Comparison of ENCODE assay signal across 11 cellular contexts in genomic region chr22:40709752-40710413, GRCh38. TPM values are rescaled to one million over a fixed set of nuclear protein-coding genes. Genes with fewer than 3 reads are reported as not detected.
DNase-seq lines count a peak whose midpoint lies in the region; ATAC-seq and TF ChIP-seq lines count a peak whose summit lies in the region.
"Had no signal": no experiment of that assay in that cellular context is flagged by ENCODE, and none has a peak within 500 bp of the region (broad histone marks: within the 10 kb centered on the region; RNA-seq: fewer than 3 reads in every experiment).

No MANE protein-coding gene starts in this region.

- H3K4me3 ChIP-seq in liver (ENCODE audit: low read depth in 1 of 3, low read length in 3 of 3), result no peak overlapping the region
- H3K4me3 ChIP-seq in aorta (ENCODE audit: low read length in 2 of 2), result no peak overlapping the region
- H3K4me3 ChIP-seq in MM.1S (ENCODE audit: low read length), result no peak overlapping the region
- H3K4me3 ChIP-seq: BLaER1 had no signal

- intact Hi-C loops in aorta (cut with DNase I), result no loop called here

- peak; percentile 74 for ATAC-seq in aorta (ENCODE audit: low FRiP score)

- H3K79me2 ChIP-seq in MM.1S (ENCODE audit: low read length), result no peaks in the 10 kb centered on the region

- no peaks in the 10 kb centered on the region for H3K27me3 Mint-ChIP-seq in activated naive CD8-positive, alpha-beta T cell
- no peaks in the 10 kb centered on the region for H3K27me3 Mint-ChIP-seq in activated naive CD8-positive, alpha-beta T cell treated with anti-CD3 and anti-CD28 coated beads for 36 hours

- WGBS in liver, result 68% methylated on average over 6 of the region's 6 CpGs
- 13 to 20% methylated on average over 6 of the region's 6 CpGs for WGBS in aorta, 2 donors

- H3K4me1 Mint-ChIP-seq in activated naive CD8-positive, alpha-beta T cell (ENCODE audit: low read depth), result peaks cover 19% of the 10 kb centered on the region
- H3K4me1 Mint-ChIP-seq in activated naive CD8-positive, alpha-beta T cell treated with anti-CD3 and anti-CD28 coated beads for 36 hours, result peaks cover 15% of the 10 kb centered on the region

- DNase-seq in activated naive CD8-positive, alpha-beta T cell treated with anti-CD3 and anti-CD28 coated beads for 36 hours, result no peak
- DNase-seq in aorta (peak; percentile 55 to 65), cerebellar nuclear complex (lab: John Stamatoyannopoulos, UW) (no peak), GM10248 (ENCODE audit: extremely low spot score) (no peak), MM.1S (no peak)
- DNase-seq: stimulated activated CD4-positive, alpha-beta T cell treated with anti-CD3 and anti-CD28 coated beads, Interleukin-15, amount 100 ng/mL, for 24 hours had no signal

- H3K4me3 Mint-ChIP-seq in activated naive CD8-positive, alpha-beta T cell, result no peak overlapping the region
- no peak overlapping the region for H3K4me3 Mint-ChIP-seq in activated naive CD8-positive, alpha-beta T cell treated with anti-CD3 and anti-CD28 coated beads for 36 hours

- H3K4me1 ChIP-seq in liver (ENCODE audit: control insufficient read depth in 4 of 4, insufficient read depth in 4 of 4, low read length in 3 of 4), result no peaks in the 10 kb centered on the region
- no peaks in the 10 kb centered on the region for H3K4me1 ChIP-seq in aorta (ENCODE audit: control insufficient read depth in 1 of 2, insufficient read depth in 2 of 2, low read length in 2 of 2)
- H3K4me1 ChIP-seq in MM.1S (ENCODE audit: low read length), result no peaks in the 10 kb centered on the region

- H2AFZ ChIP-seq in MM.1S (ENCODE audit: low read length), result no peak overlapping the region

- CTCF ChIA-PET in GM10248 (lab: Yijun Ruan, JAX), result interaction anchor here (0.6 to 2.4 kb wide), 8 partner anchors 9 to 273 kb away, joined by 3 to 8 read pairs (median 3); no protein-coding TSS in a partner anchor

- TF ChIP-seq CTCF in liver (IDR thresholded peaks at IDR 0.05; ENCODE audit: low read depth, low read length, missing input control) (no peak), GM10248 (IDR thresholded peaks at IDR 0.05; ENCODE audit: control extremely low read depth, extremely low read depth, low read depth, missing control alignments) (no peak), MM.1S (IDR thresholded peaks at IDR 0.05; ENCODE audit: low read length) (no peak)

- H3K27me3 ChIP-seq in liver (ENCODE audit: control insufficient read depth in 4 of 4, insufficient read depth in 4 of 4, low read length in 3 of 4) (no peaks in the 10 kb centered on the region), aorta (ENCODE audit: control insufficient read depth in 1 of 2, insufficient read depth in 2 of 2, low read length in 1 of 2) (no peaks in the 10 kb centered on the region), MM.1S (replicated peaks; ENCODE audit: insufficient read depth, low read length) (no peaks in the 10 kb centered on the region)
- H3K27me3 ChIP-seq: BLaER1 had no signal

- peak overlapping the region; percentile 41 for H3K27ac ChIP-seq in cingulate gyrus (ENCODE audit: low read depth, low read length)
- peak overlapping the region; percentile 1 to 34 for H3K27ac ChIP-seq in liver (ENCODE audit: low read depth in 1 of 2, low read length in 2 of 2)
- no peak overlapping the region for H3K27ac ChIP-seq in aorta (ENCODE audit: low read depth in 1 of 2, low read length in 2 of 2)
- H3K27ac ChIP-seq in MM.1S (ENCODE audit: low read length), result no peak overlapping the region
- H3K27ac ChIP-seq: BLaER1, VCaP had no signal

- POLR2A ChIA-PET in GM10248 (lab: Yijun Ruan, JAX), result no interaction called here

- H3K36me3 ChIP-seq in liver (ENCODE audit: control insufficient read depth in 4 of 4, insufficient read depth in 3 of 4, low read depth in 1 of 4, low read length in 3 of 4) (no peaks in the 10 kb centered on the region), aorta (ENCODE audit: control insufficient read depth in 1 of 2, insufficient read depth in 2 of 2, low read length in 1 of 2) (no peaks in the 10 kb centered on the region), MM.1S (replicated peaks; ENCODE audit: insufficient read depth, low read length) (no peaks in the 10 kb centered on the region)
- H3K36me3 ChIP-seq: BLaER1 had no signal

- H3K27ac Mint-ChIP-seq in activated naive CD8-positive, alpha-beta T cell, result peak overlapping the region; percentile 23
- no peak overlapping the region for H3K27ac Mint-ChIP-seq in activated naive CD8-positive, alpha-beta T cell treated with anti-CD3 and anti-CD28 coated beads for 36 hours

- TF ChIP-seq RAD21 in liver (IDR thresholded peaks at IDR 0.05), result no peak

- H3K9me3 Mint-ChIP-seq in activated naive CD8-positive, alpha-beta T cell (ENCODE audit: low read depth), result no peaks in the 10 kb centered on the region
- H3K9me3 Mint-ChIP-seq in activated naive CD8-positive, alpha-beta T cell treated with anti-CD3 and anti-CD28 coated beads for 36 hours, result no peaks in the 10 kb centered on the region

- H3K9ac ChIP-seq in liver (ENCODE audit: low read depth in 1 of 2, low read length in 2 of 2) (no peak overlapping the region), MM.1S (ENCODE audit: low read length) (no peak overlapping the region)
- H3K9ac ChIP-seq: BLaER1 had no signal

- H3K9me2 ChIP-seq in MM.1S (replicated peaks; ENCODE audit: insufficient read depth, low read length), result no peaks in the 10 kb centered on the region

- H3F3A ChIP-seq in MM.1S (ENCODE audit: insufficient read depth, low read length), result no peaks in the 10 kb centered on the region

- no peaks in the 10 kb centered on the region for H4K20me1 ChIP-seq in MM.1S (ENCODE audit: insufficient read depth, low read length)
- H4K20me1 ChIP-seq: BLaER1 had no signal

- H3K9me3 ChIP-seq in liver (ENCODE audit: control insufficient read depth in 4 of 4, low read length in 3 of 4) (peaks cover 0 to 1% (median 0%) of the 10 kb centered on the region in 4 donors), aorta (ENCODE audit: control insufficient read depth, low read length) (no peaks in the 10 kb centered on the region), MM.1S (replicated peaks; ENCODE audit: insufficient read depth, low read length) (no peaks in the 10 kb centered on the region)

- no peak overlapping the region for H3K4me2 ChIP-seq in MM.1S (ENCODE audit: low read depth, low read length)
- H3K4me2 ChIP-seq: BLaER1 had no signal

- H3K36me3 Mint-ChIP-seq in activated naive CD8-positive, alpha-beta T cell, result peaks cover 3% of the 10 kb centered on the region
- H3K36me3 Mint-ChIP-seq in activated naive CD8-positive, alpha-beta T cell treated with anti-CD3 and anti-CD28 coated beads for 36 hours, result peaks cover 2% of the 10 kb centered on the region

TF ChIP-seq in liver, 16 proteins besides CTCF, POLR2A, EP300 and RAD21:
- TF ChIP-seq SP1 (IDR thresholded peaks at IDR 0.05), result peak; percentile 31
- no peak for TF ChIP-seq HNF4G (IDR thresholded peaks at IDR 0.05)
- no peak for TF ChIP-seq RXRA (IDR thresholded peaks at IDR 0.05)
- no peak for TF ChIP-seq EGR1 (IDR thresholded peaks at IDR 0.05; ENCODE audit: low read depth in 2 of 2)
- no peak for TF ChIP-seq GABPA (IDR thresholded peaks at IDR 0.05 in 1 of 2, conservative IDR thresholded peaks at IDR 0.05 in 1 of 2)
- TF ChIP-seq ZBTB33 (IDR thresholded peaks at IDR 0.05), result no peak
- TF ChIP-seq JUND (IDR thresholded peaks at IDR 0.05), result no peak
- TF ChIP-seq FOXA1 (IDR thresholded peaks at IDR 0.05), result no peak
- TF ChIP-seq REST (IDR thresholded peaks at IDR 0.05), result no peak
- TF ChIP-seq NR2F2 (IDR thresholded peaks at IDR 0.05), result peak; percentile 45

RNA-seq across cellular contexts. Expression of gene MCHR1, which starts 30.6 kb away (rescaled TPM):
- not detected for total RNA-seq in activated naive CD8-positive, alpha-beta T cell treated with anti-CD3 and anti-CD28 coated beads for 36 hours
- total RNA-seq in liver (1 to 10 TPM in 1 of 2 donors, under 1 TPM in 1; 0.23 to 1.5 TPM), aorta (1 to 10 TPM in 1 of 2 donors, not detected in 1; 1.6 TPM)
- polyA plus RNA-seq in liver (1 to 10 TPM in 1 of 2 donors, under 1 TPM in 1; 0.61 to 2.4 TPM), aorta (not detected)

Comparison
In these comparisons a context has a peak if more than half of its experiments do, and no peak if none do; other contexts are left out.
1. DNase-seq: peak in aorta (2 of 2); none in activated naive CD8-positive, alpha-beta T cell treated with anti-CD3 and anti-CD28 coated beads for 36 hours (single experiment), cerebellar nuclear complex (0 of 2), GM10248 (single experiment) and MM.1S (single experiment).
2. H3K27ac ChIP-seq: peak in cingulate gyrus (single experiment) and liver (2 of 2); none in aorta (0 of 2) and MM.1S (single experiment).